Comparison of ENCODE assay signal across 13 cellular contexts in the genomic region with DNA sequence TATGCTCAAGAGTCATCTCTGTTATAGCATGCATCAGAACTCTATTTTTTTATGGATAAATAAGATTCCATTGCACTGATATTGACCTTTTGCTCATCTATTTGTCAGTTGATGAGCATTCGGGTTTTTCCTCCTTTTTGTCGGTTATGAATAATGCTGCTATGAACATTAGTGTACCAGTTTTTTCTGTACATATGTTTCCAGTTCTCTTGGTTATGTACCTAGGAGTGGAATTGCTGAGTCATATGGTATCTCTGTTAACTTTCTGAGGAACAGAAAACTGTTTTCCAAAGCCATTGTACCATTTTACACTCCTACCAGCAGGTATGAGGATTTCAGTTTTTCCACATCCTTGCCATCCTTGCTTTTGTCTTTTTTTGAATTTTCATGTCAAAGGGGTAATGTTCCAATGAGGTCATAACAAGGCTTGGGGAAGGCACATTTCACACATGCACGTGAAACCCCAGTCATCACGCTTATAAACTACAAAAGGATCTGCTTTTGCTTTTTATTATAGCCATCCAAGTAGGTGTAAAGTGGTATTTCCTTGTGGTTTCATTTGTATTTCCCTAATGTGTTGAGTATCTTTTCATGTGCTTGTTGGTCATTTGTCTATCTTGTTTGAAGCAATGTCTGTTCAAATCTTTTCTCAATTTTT. TPM values are rescaled to one million over a fixed set of nuclear protein-coding genes. Genes with fewer than 3 reads are reported as not detected.
DNase-seq lines count a peak whose midpoint lies in the region; ATAC-seq, FAIRE-seq and TF ChIP-seq lines count a peak whose summit lies in the region.
"Had no signal": no experiment of that assay in that cellular context is flagged by ENCODE, and none has a peak within 500 bp of the region (broad histone marks: within the 10 kb centered on the region; RNA-seq: fewer than 3 reads in every experiment).

No MANE protein-coding gene starts in this region.

- H3K27me3 ChIP-seq in Caco-2 (replicated peaks; ENCODE audit: control insufficient read depth, insufficient read depth, low read length), result no peaks in the 10 kb centered on the region
- H3K27me3 ChIP-seq: hepatocyte had no signal

- H3K36me3 ChIP-seq in Caco-2 (ENCODE audit: control insufficient read depth, insufficient read depth, low read length), result no peaks in the 10 kb centered on the region

- ATAC-seq in A549, result no peak
- no peak for ATAC-seq in HG02759 (IDR thresholded peaks at IDR 0.05; ENCODE audit: unreplicated experiment)
- no peak for ATAC-seq in GM18502 (IDR thresholded peaks at IDR 0.05; ENCODE audit: poor library complexity, unreplicated experiment)
- ATAC-seq: psoas muscle had no signal

- 55% methylated on average over 4 of the region's 4 CpGs for WGBS in A549 (ENCODE audit: missing lambda C conversion rate)

- peaks cover 15% of the 10 kb centered on the region for H3K4me1 ChIP-seq in A549
- H3K4me1 ChIP-seq in Caco-2, result no peaks in the 10 kb centered on the region
- H3K4me1 ChIP-seq: psoas muscle had no signal

- BruUV-seq in Caco-2 (replicated peaks; lab: Mats Ljungman, UMichigan), result no TSS peak

- DNase-seq in A549 (ENCODE audit: low read depth in 1 of 2, low spot score in 1 of 2), result no peak
- peak; percentile 78 for DNase-seq in ELR (ENCODE audit: low read depth)
- DNase-seq in activated T-helper 1 cell treated with anti-CD3 and anti-CD28 coated beads, Interleukin-12 subunit alpha, Interleukin-12 subunit beta, Interleukin-2, Interleukin-4 antibody, amounts not matched to agents 30 ng/mL and 10 ng/mL and 1 ng/mL, durations not matched to agents 14 hours and 24 hours and 36 hours (ENCODE audit: low spot score), result no peak
- peak; percentile 36 for DNase-seq in fibroblast of pulmonary artery (ENCODE audit: low read depth)
- DNase-seq in Caco-2, result no peak
- DNase-seq in iPS-NIHi11 (ENCODE audit: low spot score), result no peak
- DNase-seq: C1 segment of cervical spinal cord, NCI-H2107, psoas muscle had no signal

- peaks cover 5% of the 10 kb centered on the region for H3K36me3 Mint-ChIP-seq in activated T-helper 1 cell treated with anti-CD3 and anti-CD28 coated beads, Interleukin-12 subunit alpha, Interleukin-12 subunit beta, Interleukin-2, Interleukin-4 antibody, amounts not matched to agents 30 ng/mL and 10 ng/mL and 1 ng/mL, durations not matched to agents 14 hours and 24 hours and 36 hours (ENCODE audit: low read depth)
- H3K36me3 Mint-ChIP-seq in Caco-2 (ENCODE audit: insufficient read depth, unreplicated experiment), result no peaks in the 10 kb centered on the region

- H3K4me3 ChIP-seq in A549 (no peak overlapping the region), fibroblast of pulmonary artery (replicated peaks; ENCODE audit: low read depth, low read length) (no peak overlapping the region), Caco-2 (ENCODE audit: low read depth, low read length) (no peak overlapping the region)
- H3K4me3 ChIP-seq: hepatocyte, psoas muscle had no signal

- CTCF ChIA-PET in A549 (lab: Yijun Ruan, JAX), result interaction anchor here (0.9 kb wide), 1 partner anchor 125 kb away, joined by 3 read pairs; no protein-coding TSS in a partner anchor
- CTCF ChIA-PET in Caco-2 (lab: Charles Lee), result no interaction called here

- peak overlapping the region; percentile 58 to 61 for H3K27ac ChIP-seq in A549
- H3K27ac ChIP-seq: hepatocyte, psoas muscle had no signal

- H3K27ac Mint-ChIP-seq in activated T-helper 1 cell treated with anti-CD3 and anti-CD28 coated beads, Interleukin-12 subunit alpha, Interleukin-12 subunit beta, Interleukin-2, Interleukin-4 antibody, amounts not matched to agents 30 ng/mL and 10 ng/mL and 1 ng/mL, durations not matched to agents 14 hours and 24 hours and 36 hours, result peak overlapping the region; percentile 23
- no peak overlapping the region for H3K27ac Mint-ChIP-seq in Caco-2 (ENCODE audit: unreplicated experiment)

- no peak for TF ChIP-seq RAD21 in A549 (conservative IDR thresholded peaks at IDR 0.05 in 1 of 2, IDR thresholded peaks at IDR 0.05 in 1 of 2)

- intact Hi-C loops in activated T-helper 1 cell treated with anti-CD3 and anti-CD28 coated beads, Interleukin-12 subunit alpha, Interleukin-12 subunit beta, Interleukin-2, Interleukin-4 antibody, amounts not matched to agents 30 ng/mL and 10 ng/mL and 1 ng/mL, durations not matched to agents 14 hours and 24 hours and 36 hours (cut with micrococcal nuclease), result loop anchor here (1.0 kb wide), 1 partner anchor 15 kb away; a partner anchor contains a TSS
- intact Hi-C loops in Caco-2 (cut with micrococcal nuclease; ENCODE audit: unreplicated experiment), result no loop called here

- TF ChIP-seq CTCF in A549 (IDR thresholded peaks at IDR 0.05) (no peak), fibroblast of pulmonary artery (IDR thresholded peaks at IDR 0.05; ENCODE audit: low read length, missing control alignments) (no peak), Caco-2 (IDR thresholded peaks at IDR 0.05; ENCODE audit: insufficient read depth in 1 of 2, low read depth in 1 of 2, low read length in 1 of 2, severe bottlenecking in 1 of 2, unreplicated experiment in 1 of 2) (no peak)

- FAIRE-seq in A549 (lab: Jason Lieb, UNC), result no peak
- FAIRE-seq: TTC549 had no signal

- no peak overlapping the region for H3K4me3 Mint-ChIP-seq in activated T-helper 1 cell treated with anti-CD3 and anti-CD28 coated beads, Interleukin-12 subunit alpha, Interleukin-12 subunit beta, Interleukin-2, Interleukin-4 antibody, amounts not matched to agents 30 ng/mL and 10 ng/mL and 1 ng/mL, durations not matched to agents 14 hours and 24 hours and 36 hours
- H3K4me3 Mint-ChIP-seq in Caco-2 (ENCODE audit: unreplicated experiment), result no peak overlapping the region

- H3K4me2 ChIP-seq in A549, result peak overlapping the region; percentile 40
- H3K4me2 ChIP-seq: hepatocyte had no signal

- POLR2A ChIA-PET in A549 (lab: Yijun Ruan, JAX) (no interaction called here), Caco-2 (lab: Charles Lee) (no interaction called here)

- no peaks in the 10 kb centered on the region for H3K9me3 ChIP-seq in A549
- H3K9me3 ChIP-seq in Caco-2, result peaks cover 21% of the 10 kb centered on the region

- no peaks in the 10 kb centered on the region for H3K27me3 Mint-ChIP-seq in activated T-helper 1 cell treated with anti-CD3 and anti-CD28 coated beads, Interleukin-12 subunit alpha, Interleukin-12 subunit beta, Interleukin-2, Interleukin-4 antibody, amounts not matched to agents 30 ng/mL and 10 ng/mL and 1 ng/mL, durations not matched to agents 14 hours and 24 hours and 36 hours (ENCODE audit: insufficient read depth)
- H3K27me3 Mint-ChIP-seq in Caco-2 (ENCODE audit: insufficient read depth, unreplicated experiment), result no peaks in the 10 kb centered on the region

- no peak for TF ChIP-seq EP300 in A549 (IDR thresholded peaks at IDR 0.05)

- H3K9me3 Mint-ChIP-seq in activated T-helper 1 cell treated with anti-CD3 and anti-CD28 coated beads, Interleukin-12 subunit alpha, Interleukin-12 subunit beta, Interleukin-2, Interleukin-4 antibody, amounts not matched to agents 30 ng/mL and 10 ng/mL and 1 ng/mL, durations not matched to agents 14 hours and 24 hours and 36 hours, result peaks cover 22% of the 10 kb centered on the region
- peaks cover 23% of the 10 kb centered on the region for H3K9me3 Mint-ChIP-seq in Caco-2 (ENCODE audit: unreplicated experiment)

- no peaks in the 10 kb centered on the region for H3K4me1 Mint-ChIP-seq in activated T-helper 1 cell treated with anti-CD3 and anti-CD28 coated beads, Interleukin-12 subunit alpha, Interleukin-12 subunit beta, Interleukin-2, Interleukin-4 antibody, amounts not matched to agents 30 ng/mL and 10 ng/mL and 1 ng/mL, durations not matched to agents 14 hours and 24 hours and 36 hours (ENCODE audit: low read depth)
- H3K4me1 Mint-ChIP-seq in Caco-2 (ENCODE audit: low read depth, unreplicated experiment), result no peaks in the 10 kb centered on the region

- no peak for TF ChIP-seq POLR2A in A549 (IDR thresholded peaks at IDR 0.05; ENCODE audit: low read length)

TF ChIP-seq in A549, 52 proteins besides CTCF, POLR2A, EP300 and RAD21:
- no peak for TF ChIP-seq CHD2 (IDR thresholded peaks at IDR 0.05; ENCODE audit: low read length, partially characterized antibody)
- peak; percentile 68 for TF ChIP-seq NFE2L2 (conservative IDR thresholded peaks at IDR 0.05; ENCODE audit: low read length)
- TF ChIP-seq MAFK (IDR thresholded peaks at IDR 0.05; ENCODE audit: partially characterized antibody), result peak; percentile 88
- no peak for TF ChIP-seq FOXS1 (CRISPR knock-in tag; IDR thresholded peaks at IDR 0.05)

RNA-seq across cellular contexts. Expression of a gene that starts 14.6 kb away (rescaled TPM):
- polyA plus RNA-seq in A549 (2011; rRNA removed) (4.4 and 5.0 TPM in 2 replicates), A549 (2017; fragmentation: RNase III; extraction: RNeasy Plus Mini Kit Qiagen cat#74134 plus additional on column Dnase treatment) (2.7 to 3.4 TPM (median 3.2 TPM) in 3 replicates)
- 1.5 and 1.8 TPM in 2 replicates for polyA plus RNA-seq in A549 (2012; cell fraction: cytosol; rRNA removed)
- polyA plus RNA-seq in A549 (2012; cell fraction: nucleus; rRNA removed), result 1.8 and 2.4 TPM in 2 replicates
- polyA minus RNA-seq in A549 (2011; rRNA and poly(A)+ RNA removed), result 9.1 and 9.5 TPM in 2 replicates
- total RNA-seq in activated T-helper 1 cell treated with anti-CD3 and anti-CD28 coated beads, Interleukin-12 subunit alpha, Interleukin-12 subunit beta, Interleukin-2, Interleukin-4 antibody, amounts not matched to agents 30 ng/mL and 10 ng/mL and 1 ng/mL, durations not matched to agents 14 hours and 24 hours and 36 hours, result 6.2 and 6.3 TPM in 2 replicates
- total RNA-seq in Caco-2 (2022), result 10.1 and 10.5 TPM in 2 replicates

RNA-seq across cellular contexts. Expression of a gene that starts 47.1 kb away (rescaled TPM):
- polyA plus RNA-seq in A549 (2011; rRNA removed) (5.0 and 5.4 TPM in 2 replicates), A549 (2017; fragmentation: RNase III; extraction: RNeasy Plus Mini Kit Qiagen cat#74134 plus additional on column Dnase treatment) (5.1 to 5.5 TPM (median 5.3 TPM) in 3 replicates)
- 1.7 and 2.2 TPM in 2 replicates for polyA plus RNA-seq in A549 (2012; cell fraction: cytosol; rRNA removed)
- 2.0 and 2.1 TPM in 2 replicates for polyA plus RNA-seq in A549 (2012; cell fraction: nucleus; rRNA removed)
- polyA minus RNA-seq in A549 (2011; rRNA and poly(A)+ RNA removed), result 9.3 and 10.5 TPM in 2 replicates
- 6.6 and 6.8 TPM in 2 replicates for total RNA-seq in activated T-helper 1 cell treated with anti-CD3 and anti-CD28 coated beads, Interleukin-12 subunit alpha, Interleukin-12 subunit beta, Interleukin-2, Interleukin-4 antibody, amounts not matched to agents 30 ng/mL and 10 ng/mL and 1 ng/mL, durations not matched to agents 14 hours and 24 hours and 36 hours
- total RNA-seq in Caco-2 (2022), result 9.3 and 9.5 TPM in 2 replicates

Comparison
In these comparisons a context has a peak if more than half of its experiments do, and no peak if none do; other contexts are left out.
1. DNase-seq: peak in ELR (single experiment) and fibroblast of pulmonary artery (single experiment); none in A549 (0 of 2), activated T-helper 1 cell treated with anti-CD3 and anti-CD28 coated beads, Interleukin-12 subunit alpha, Interleukin-12 subunit beta, Interleukin-2, Interleukin-4 antibody, amounts not matched to agents 30 ng/mL and 10 ng/mL and 1 ng/mL, durations not matched to agents 14 hours and 24 hours and 36 hours (single experiment), Caco-2 (0 of 2) and iPS-NIHi11 (single experiment).